29 cellular contexts compared by ENCODE assay signal in the genomic region with DNA sequence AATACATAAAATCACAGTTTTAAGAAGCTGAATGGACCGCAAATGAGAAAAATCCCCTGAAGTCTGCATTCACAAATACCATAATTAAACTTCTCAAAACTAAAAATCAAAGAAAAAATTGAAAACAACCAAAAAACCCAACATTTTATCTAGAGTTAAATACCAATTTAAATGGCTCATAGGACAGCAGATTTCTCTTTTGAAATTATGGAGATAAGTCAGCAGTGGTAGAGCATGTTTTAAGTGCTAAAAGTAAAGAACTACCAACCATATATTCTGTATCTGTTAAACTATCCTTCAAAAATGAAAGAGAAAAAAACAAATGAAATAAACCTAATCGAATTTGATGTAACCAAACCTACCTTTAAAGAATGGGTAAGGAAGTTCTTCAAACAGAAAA.
"Had no signal": no experiment of that assay in that cellular context is flagged by ENCODE, and none has a peak within 500 bp of the region (broad histone marks: within the 10 kb centered on the region; RNA-seq: fewer than 3 reads in every experiment).

No MANE protein-coding gene starts in this region.

- ATAC-seq: activated CD8-positive, alpha-beta T cell treated with anti-CD3 and anti-CD28 coated beads for 36 hours; activated T-cell treated with anti-CD3 and anti-CD28 coated beads, Interleukin-2, amount 50 U/mL, for 72 hours; activated T-helper 17 cell treated with anti-CD3 and anti-CD28 coated beads, Interleukin-2, amount 50 U/mL, for 72 hours; PC-3; Right ventricle myocardium inferior; SK-N-SH treated with all-trans-retinoic acid at 6 μM for 48 hours had no signal

- DNase-seq: activated CD4-positive, alpha-beta T cell treated with anti-CD3 and anti-CD28 coated beads, Interleukin-2, amount 10 ng/mL, durations not matched to agents 24 days and 14 days; activated CD4-positive, alpha-beta T cell treated with anti-CD3 and anti-CD28 coated beads, Interleukin-2, amount 50 U/mL, for 4 hours; activated CD8-positive, alpha-beta T cell treated with anti-CD3 and anti-CD28 coated beads for 36 hours; activated effector memory CD4-positive, alpha-beta T cell treated with anti-CD3 and anti-CD28 coated beads, Interleukin-2, amount 50 U/mL, for 16 hours; activated naive CD4-positive, alpha-beta T cell; activated naive CD4-positive, alpha-beta T cell treated with anti-CD3 and anti-CD28 coated beads, Interleukin-2, amount 50 U/mL, for 16 hours; activated naive CD8-positive, alpha-beta T cell treated with anti-CD3 and anti-CD28 coated beads for 36 hours; activated T-cell treated with anti-CD3 and anti-CD28 coated beads, Interleukin-2, amount 50 U/mL, for 1 hour; activated T-cell treated with anti-CD3 and anti-CD28 coated beads, Interleukin-2, amount 50 U/mL, for 72 hours; amniotic stem cell; aorta; brain microvascular endothelial cell; central memory CD4-positive, alpha-beta T cell; NCI-H1105; NCI-H1417 treated with DMSO at 0.1 percent for 48 hours; NCI-H2029; NCI-H345; NCI-H524 treated with DMSO at 0.1 percent for 48 hours; PC-3; Peyer's patch; SIG-M5; SW 1271; T-helper 1 cell; T-helper 2 cell; T1000; WERI-Rb-1 had no signal
